11 cellular contexts compared by ENCODE assay signal in the genomic region with DNA sequence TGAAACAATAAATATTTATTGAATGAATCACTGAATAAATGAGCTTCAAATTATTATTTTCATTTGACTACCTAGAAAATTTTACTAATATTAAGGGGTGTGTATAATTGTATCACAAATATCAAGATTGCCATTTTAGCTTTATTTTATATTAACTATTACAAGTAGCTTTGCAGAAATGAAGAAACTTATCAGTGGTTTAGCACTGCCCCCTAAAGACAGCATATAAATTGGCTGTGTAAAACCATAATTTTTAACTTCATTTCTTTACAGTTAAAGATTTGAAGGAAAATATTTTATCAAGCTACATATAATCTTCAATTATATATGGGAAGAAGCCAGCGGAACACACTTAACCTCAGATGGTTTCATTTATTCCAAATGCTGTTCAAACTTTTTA.
A peak's percentile ranks its signal among the peaks of the same experiment; 100 is the strongest.
DNase-seq lines count a peak whose midpoint lies in the region; ATAC-seq and TF ChIP-seq lines count a peak whose summit lies in the region.
"Had no signal": no experiment of that assay in that cellular context is flagged by ENCODE, and none has a peak within 500 bp of the region (broad histone marks: within the 10 kb centered on the region; RNA-seq: fewer than 3 reads in every experiment).

No MANE protein-coding gene starts in this region.

- CTCF ChIA-PET in HEK293 (lab: Yijun Ruan, JAX) = interaction anchor here (0.6 to 2.8 kb wide), 6 partner anchors 18 to 616 kb away, joined by 3 to 23 read pairs (median 6); no protein-coding TSS in a partner anchor

- DNase-seq in RWPE2 (ENCODE audit: low spot score) (no peak), foreskin melanocyte (peak; percentile 7), SKM-1 (lab: John Stamatoyannopoulos, UW; ENCODE audit: unreplicated experiment) (no peak), activated gamma-delta T cell treated with Interleukin-2 at 50 U/mL for 16 hours (no peak)
- DNase-seq: activated T-cell treated with anti-CD3 and anti-CD28 coated beads, Interleukin-2, amount 50 U/mL, for 1 hour; NK-92 treated with Interleukin-12 subunit alpha and Interleukin-12 subunit beta, amount 100 ng/mL, for 24 hours had no signal

- H3K27me3 ChIP-seq in RWPE2 (ENCODE audit: insufficient read depth, poor library complexity, severe bottlenecking) = no peaks in the 10 kb centered on the region
- H3K27me3 ChIP-seq: tibial nerve had no signal

- ATAC-seq in RWPE2 (ENCODE audit: low read depth) (no peak), HG03469 (IDR thresholded peaks at IDR 0.05; ENCODE audit: unreplicated experiment) (no peak), HG03196 (IDR thresholded peaks at IDR 0.05; ENCODE audit: unreplicated experiment) (no peak)

- H3K27ac ChIP-seq in C4-2B (no peak overlapping the region), HEK293 (ENCODE audit: extremely low read depth, low read depth, low read length) (no peak overlapping the region), RWPE2 (ENCODE audit: poor library complexity, severe bottlenecking) (no peak overlapping the region)
- H3K27ac ChIP-seq: tibial nerve had no signal

- H3K4me3 ChIP-seq in HEK293 (ENCODE audit: low read depth, low read length) = no peak overlapping the region
- no peak overlapping the region for H3K4me3 ChIP-seq in RWPE2 (ENCODE audit: severe bottlenecking)
- H3K4me3 ChIP-seq: tibial nerve had no signal

- POLR2A ChIA-PET in HEK293 (lab: Yijun Ruan, JAX) = no interaction called here

- no peaks in the 10 kb centered on the region for H3K9me3 ChIP-seq in HEK293 (ENCODE audit: control insufficient read depth, insufficient read depth, low read depth, low read length)
- H3K9me3 ChIP-seq in RWPE2 (ENCODE audit: severe bottlenecking) = no peaks in the 10 kb centered on the region
- H3K9me3 ChIP-seq: tibial nerve had no signal

- H3K4me1 ChIP-seq in HEK293 (ENCODE audit: control insufficient read depth, insufficient read depth, low read length) (peaks cover 5% of the 10 kb centered on the region; the same call in 1 of the 2 replicates), RWPE2 (ENCODE audit: insufficient read depth, poor library complexity, severe bottlenecking) (no peaks in the 10 kb centered on the region)
- H3K4me1 ChIP-seq: tibial nerve had no signal

- TF ChIP-seq CTCF in C4-2B (conservative IDR thresholded peaks at IDR 0.05) = peak; percentile 36
- TF ChIP-seq CTCF in HEK293 (tag by site-specific recombination; IDR thresholded peaks at IDR 0.05) = no peak
- peak; percentile 54 for TF ChIP-seq CTCF in RWPE2 (IDR thresholded peaks at IDR 0.05; ENCODE audit: poor library complexity, severe bottlenecking)

- H3K36me3 ChIP-seq in HEK293 (ENCODE audit: control insufficient read depth in 2 of 2, insufficient read depth in 1 of 2, low read length in 2 of 2) (no peaks in the 10 kb centered on the region), RWPE2 (ENCODE audit: low read depth) (no peaks in the 10 kb centered on the region)
- H3K36me3 ChIP-seq: tibial nerve had no signal

TF ChIP-seq in HEK293, 187 proteins besides CTCF, POLR2A, EP300 and RAD21:
- TF ChIP-seq, protein P1, sequence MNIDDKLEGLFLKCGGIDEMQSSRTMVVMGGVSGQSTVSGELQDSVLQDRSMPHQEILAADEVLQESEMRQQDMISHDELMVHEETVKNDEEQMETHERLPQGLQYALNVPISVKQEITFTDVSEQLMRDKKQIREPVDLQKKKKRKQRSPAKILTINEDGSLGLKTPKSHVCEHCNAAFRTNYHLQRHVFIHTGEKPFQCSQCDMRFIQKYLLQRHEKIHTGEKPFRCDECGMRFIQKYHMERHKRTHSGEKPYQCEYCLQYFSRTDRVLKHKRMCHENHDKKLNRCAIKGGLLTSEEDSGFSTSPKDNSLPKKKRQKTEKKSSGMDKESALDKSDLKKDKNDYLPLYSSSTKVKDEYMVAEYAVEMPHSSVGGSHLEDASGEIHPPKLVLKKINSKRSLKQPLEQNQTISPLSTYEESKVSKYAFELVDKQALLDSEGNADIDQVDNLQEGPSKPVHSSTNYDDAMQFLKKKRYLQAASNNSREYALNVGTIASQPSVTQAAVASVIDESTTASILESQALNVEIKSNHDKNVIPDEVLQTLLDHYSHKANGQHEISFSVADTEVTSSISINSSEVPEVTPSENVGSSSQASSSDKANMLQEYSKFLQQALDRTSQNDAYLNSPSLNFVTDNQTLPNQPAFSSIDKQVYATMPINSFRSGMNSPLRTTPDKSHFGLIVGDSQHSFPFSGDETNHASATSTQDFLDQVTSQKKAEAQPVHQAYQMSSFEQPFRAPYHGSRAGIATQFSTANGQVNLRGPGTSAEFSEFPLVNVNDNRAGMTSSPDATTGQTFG (tag by site-specific recombination; IDR thresholded peaks at IDR 0.05; ENCODE audit: borderline replicate concordance) = no peak
- TF ChIP-seq ZNF654 (tag by site-specific recombination; IDR thresholded peaks at IDR 0.05; ENCODE audit: low read depth) = peak; percentile 18
- no peak for TF ChIP-seq ZNF121 (tag by site-specific recombination; IDR thresholded peaks at IDR 0.05)
